ENCODE assay signal across 23 cellular contexts in genomic region chr1:240115831-240116230, GRCh38. TPM values are rescaled to one million over a fixed set of nuclear protein-coding genes. Genes with fewer than 3 reads are reported as not detected.
"Had no signal": no experiment of that assay in that cellular context is flagged by ENCODE, and none has a peak within 500 bp of the region (broad histone marks: within the 10 kb centered on the region; RNA-seq: fewer than 3 reads in every experiment).

No MANE protein-coding gene starts in this region.

- H3K9me3 ChIP-seq: MG63, SJCRH30 had no signal

- H3K4me1 ChIP-seq: SJCRH30 had no signal

- H3K36me3 ChIP-seq: SJCRH30 had no signal

- DNase-seq: IMR-90; Karpas-422; KG1; MG63; NCI-H1092; NCI-H1105 treated with DMSO at 0.1 percent for 48 hours; NCI-H1417 treated with DMSO at 0.1 percent for 48 hours; NCI-H146; NCI-H1694 treated with DMSO at 0.1 percent for 48 hours; NCI-H1930; NCI-H2081; NCI-H2107; NCI-H2227 treated with DMSO at 0.1 percent for 48 hours; NCI-H524; NCI-H526 treated with DMSO at 0.1 percent for 48 hours; NCI-H774; NK-92 treated with Interleukin-12 subunit alpha and Interleukin-12 subunit beta, amount 100 ng/mL, for 24 hours; PC-3; SHP77 treated with DMSO at 0.1 percent for 48 hours; SJCRH30 had no signal

- H3K27me3 ChIP-seq: MG63, SJCRH30 had no signal

- H3K4me3 ChIP-seq: MG63, SJCRH30 had no signal

- H3K27ac ChIP-seq: SJCRH30 had no signal

RNA-seq across cellular contexts. Expression of gene FMN2, which starts 24.1 kb away (rescaled TPM):
- total RNA-seq: HepG2, OCI-LY7, Right ventricle myocardium inferior, SJCRH30 had no signal
- polyA plus RNA-seq: HepG2 had no signal
